In genomic region chr19:45710731-45711130, GRCh38 we compare ENCODE assay signal across 25 cellular contexts. TPM values are rescaled to one million over a fixed set of nuclear protein-coding genes. Genes with fewer than 3 reads are reported as not detected.
DNase-seq lines count a peak whose midpoint lies in the region; ATAC-seq and TF ChIP-seq lines count a peak whose summit lies in the region.
"Had no signal": no experiment of that assay in that cellular context is flagged by ENCODE, and none has a peak within 500 bp of the region (broad histone marks: within the 10 kb centered on the region; RNA-seq: fewer than 3 reads in every experiment).

No MANE protein-coding gene starts in this region.

- DNase-seq in activated T-cell treated with anti-CD3 and anti-CD28 coated beads, Interleukin-2, amount 50 U/mL, for 24 hours = no peak
- no peak for DNase-seq in activated T-cell treated with anti-CD3 and anti-CD28 coated beads, Interleukin-2, amount 50 U/mL, for 1 hour
- no peak for DNase-seq in SK-N-MC (ENCODE audit: low read depth, low spot score)
- DNase-seq in caudate nucleus (lab: John Stamatoyannopoulos, UW) = peak in 13 of 61 donors; percentile 1 to 29 (median 13)
- no peak for DNase-seq in sigmoid colon
- no peak for DNase-seq in LoVo (ENCODE audit: low spot score)
- DNase-seq in SHP77 (lab: John Stamatoyannopoulos, UW) = no peak
- DNase-seq: activated CD4-positive, CD25-positive, alpha-beta regulatory T cell; activated gamma-delta T cell treated with Interleukin-2 at 50 U/mL for 16 hours; DMS 273 treated with DMSO at 0.1 percent for 48 hours; GDM1; left lung; NCI-H526; SIG-M5; tibial artery had no signal

- ATAC-seq in GM19397 (IDR thresholded peaks at IDR 0.05; ENCODE audit: unreplicated experiment) = no peak
- ATAC-seq: A549, left lung had no signal

- peaks cover 0 to 10% (median 3%) of the 10 kb centered on the region in 4 donors for H3K4me1 ChIP-seq in sigmoid colon

- H3K4me3 ChIP-seq in SK-N-MC (no peak overlapping the region), sigmoid colon (no peak overlapping the region)
- H3K4me3 ChIP-seq: A549; BLaER1 treated with 17β-estradiol and CSF1 and Interleukin-3, amounts not matched to agents 10 nM and 100 nM; left lung; smooth muscle cell; tibial artery had no signal

- peak overlapping the region; percentile 47 for H3K27ac Mint-ChIP-seq in activated T-cell treated with anti-CD3 and anti-CD28 coated beads, Interleukin-2, amount 50 U/mL, for 24 hours
- H3K27ac Mint-ChIP-seq: progenitor cell of endocrine pancreas had no signal

- H3K9me3 ChIP-seq in SK-N-MC (ENCODE audit: low read depth, low read length) (no peaks in the 10 kb centered on the region), sigmoid colon (no peaks in the 10 kb centered on the region)
- H3K9me3 ChIP-seq: A549; BLaER1 treated with 17β-estradiol and CSF1 and Interleukin-3, amounts not matched to agents 10 nM and 100 nM; left lung; tibial artery had no signal

- H3K36me3 Mint-ChIP-seq in activated T-cell treated with anti-CD3 and anti-CD28 coated beads, Interleukin-2, amount 50 U/mL, for 24 hours (ENCODE audit: low read depth) = peaks cover 48% of the 10 kb centered on the region

- H3K4me3 Mint-ChIP-seq in activated T-cell treated with anti-CD3 and anti-CD28 coated beads, Interleukin-2, amount 50 U/mL, for 24 hours = no peak overlapping the region

- H3K9ac ChIP-seq in SK-N-MC (ENCODE audit: insufficient read length) = no peak overlapping the region

- H3K27me3 Mint-ChIP-seq in activated T-cell treated with anti-CD3 and anti-CD28 coated beads, Interleukin-2, amount 50 U/mL, for 24 hours = no peaks in the 10 kb centered on the region
- H3K27me3 Mint-ChIP-seq: progenitor cell of endocrine pancreas had no signal

- intact Hi-C loops in sigmoid colon (cut with DNase I) = no loop called here

- no peak for TF ChIP-seq EP300 in sigmoid colon (IDR thresholded peaks at IDR 0.05)

- peak overlapping the region; percentile 56 for H3K27ac ChIP-seq in SK-N-MC
- peak overlapping the region; percentile 67 for H3K27ac ChIP-seq in caudate nucleus (ENCODE audit: low read depth, low read length)
- peak overlapping the region; percentile 11 to 60 (median 26) for H3K27ac ChIP-seq in sigmoid colon
- H3K27ac ChIP-seq: A549; BLaER1 treated with 17β-estradiol and CSF1 and Interleukin-3, amounts not matched to agents 10 nM and 100 nM; left lung; tibial artery had no signal

- no peak for TF ChIP-seq CTCF in sigmoid colon (IDR thresholded peaks at IDR 0.05)

- H3K36me3 ChIP-seq in SK-N-MC (ENCODE audit: insufficient read depth, low read length) = peaks cover 7% of the 10 kb centered on the region; the same call in 1 of the 2 replicates
- H3K36me3 ChIP-seq in sigmoid colon = peaks cover 12 to 26% (median 16%) of the 10 kb centered on the region in 4 donors

- WGBS in sigmoid colon, 2 donors = 68 to 69% methylated on average over 8 of the region's 8 CpGs

- H3K4me1 Mint-ChIP-seq in activated T-cell treated with anti-CD3 and anti-CD28 coated beads, Interleukin-2, amount 50 U/mL, for 24 hours (ENCODE audit: low read depth) = peaks cover 30% of the 10 kb centered on the region

- H3K27me3 ChIP-seq in sigmoid colon = no peaks in the 10 kb centered on the region
- H3K27me3 ChIP-seq: BLaER1 treated with 17β-estradiol and CSF1 and Interleukin-3, amounts not matched to agents 10 nM and 100 nM; left lung; tibial artery had no signal

- no peaks in the 10 kb centered on the region for H3K9me3 Mint-ChIP-seq in activated T-cell treated with anti-CD3 and anti-CD28 coated beads, Interleukin-2, amount 50 U/mL, for 24 hours

- TF ChIP-seq POLR2A in sigmoid colon (IDR thresholded peaks at IDR 0.05) = no peak

RNA-seq across cellular contexts. Expression of gene QPCTL, which starts 18.3 kb away (rescaled TPM):
- 1 to 10 TPM; 2.1 to 4.7 (median 3.4) TPM for total RNA-seq in sigmoid colon
- polyA plus RNA-seq in sigmoid colon = 1 to 10 TPM; 1.2 to 7.6 (median 1.6) TPM

RNA-seq across cellular contexts. Expression of gene SNRPD2, which starts 19.0 kb away (rescaled TPM):
- total RNA-seq in sigmoid colon = 100 to 1,000 TPM; 145 to 261 (median 242) TPM
- polyA plus RNA-seq in sigmoid colon = 100 to 1,000 TPM; 271 to 423 (median 382) TPM

RNA-seq across cellular contexts. Expression of gene FBXO46, which starts 20.0 kb away (rescaled TPM):
- 1 to 10 TPM; 7.1 to 9.7 (median 8.8) TPM for total RNA-seq in sigmoid colon
- 10 to 100 TPM in 2 of 3 donors, 1 to 10 TPM in 1; 9.5 to 16.5 (median 10.8) TPM for polyA plus RNA-seq in sigmoid colon

RNA-seq across cellular contexts. Expression of gene MEIOSIN, which starts 22.5 kb away (rescaled TPM):
- not detected for total RNA-seq in sigmoid colon
- polyA plus RNA-seq in sigmoid colon = not detected
- total RNA-seq: dermis microvascular lymphatic vessel endothelial cell; left lung; LHCN-M2; myocyte; progenitor cell of endocrine pancreas; smooth muscle cell; T-helper 1 cell treated with Interleukin-12 subunit alpha and Interleukin-12 subunit beta and Interleukin-4 antibody, amounts not matched to agents 30 ng/mL and 1 ng/mL, for 36 hours had no signal
- polyA plus RNA-seq: A549, esophagus, smooth muscle cell had no signal

RNA-seq across cellular contexts. Expression of gene GIPR, which starts 42.7 kb away (rescaled TPM):
- total RNA-seq in sigmoid colon = not detected
- 10 to 100 TPM in 1 of 3 donors, 1 to 10 TPM in 1, under 1 TPM in 1; 0.69 to 11.8 (median 3.6) TPM for polyA plus RNA-seq in sigmoid colon
- total RNA-seq: LHCN-M2 had no signal
